ENCODE assay signal across 8 cellular contexts in the genomic region with DNA sequence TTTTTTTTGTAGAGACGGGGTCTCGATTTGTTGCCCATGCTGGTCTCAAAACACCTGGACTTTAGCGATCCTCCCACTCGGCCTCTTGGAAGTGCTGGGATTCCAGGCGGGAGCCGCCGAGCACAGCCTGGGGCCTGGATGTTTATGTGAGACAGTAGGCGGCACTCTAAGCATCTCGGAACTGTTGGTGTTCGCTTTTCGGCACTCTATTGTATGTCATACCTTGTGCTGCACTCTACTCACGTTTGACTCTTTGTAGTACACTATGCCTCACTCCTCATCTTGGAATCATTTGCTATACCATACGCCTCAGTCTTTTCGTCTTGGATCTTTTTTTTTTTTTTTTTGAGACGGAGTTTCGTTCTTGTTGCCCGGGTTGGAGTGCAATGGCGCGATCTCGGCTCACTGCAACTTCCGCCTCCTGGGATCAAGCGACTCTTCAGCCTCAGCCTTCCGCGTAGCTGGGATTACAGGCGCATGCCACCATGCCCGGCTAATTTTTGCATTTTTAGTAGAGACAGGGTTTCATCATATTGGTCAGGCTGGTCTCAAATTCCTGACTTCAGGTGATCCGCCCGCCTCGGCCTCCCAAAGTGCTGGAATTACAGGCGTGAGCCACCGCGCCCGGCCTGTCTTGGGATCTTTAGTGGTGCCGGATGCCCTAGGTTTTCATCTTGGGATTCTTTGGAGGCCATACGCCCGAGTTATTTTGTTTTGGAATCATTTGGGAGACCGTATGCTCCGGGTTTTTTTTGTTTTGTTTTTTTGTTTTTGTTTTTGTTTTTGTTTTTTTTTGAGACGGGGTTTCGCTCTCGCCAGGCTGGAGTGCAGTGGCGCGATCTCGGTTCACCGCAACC. TPM values are rescaled to one million over a fixed set of nuclear protein-coding genes. Genes with fewer than 3 reads are reported as not detected.
A peak's percentile ranks its signal among the peaks of the same experiment; 100 is the strongest.
DNase-seq lines count a peak whose midpoint lies in the region; ATAC-seq and TF ChIP-seq lines count a peak whose summit lies in the region.

No MANE protein-coding gene starts in this region.

- peak overlapping the region; percentile 78 for H3K4me3 Mint-ChIP-seq in activated T-cell treated with anti-CD3 and anti-CD28 coated beads, Interleukin-2, amount 50 U/mL, for 24 hours
- H3K4me3 Mint-ChIP-seq in stimulated activated memory B cell treated with anti-CD40 and anti-IgM and Interleukin-4, amounts not matched to agents 10 μg/mL and 1 μg/mL and 100 μg/mL, for 72 hours = peak overlapping the region; percentile 82

- H3K4me1 Mint-ChIP-seq in activated T-cell treated with anti-CD3 and anti-CD28 coated beads, Interleukin-2, amount 50 U/mL, for 24 hours (ENCODE audit: low read depth) = peaks cover 9% of the 10 kb centered on the region
- peaks cover 18% of the 10 kb centered on the region for H3K4me1 Mint-ChIP-seq in stimulated activated memory B cell treated with anti-CD40 and anti-IgM and Interleukin-4, amounts not matched to agents 10 μg/mL and 1 μg/mL and 100 μg/mL, for 72 hours

- peaks cover 62% of the 10 kb centered on the region for H3K27me3 Mint-ChIP-seq in activated T-cell treated with anti-CD3 and anti-CD28 coated beads, Interleukin-2, amount 50 U/mL, for 24 hours
- peaks cover 53% of the 10 kb centered on the region for H3K27me3 Mint-ChIP-seq in stimulated activated memory B cell treated with anti-CD40 and anti-IgM and Interleukin-4, amounts not matched to agents 10 μg/mL and 1 μg/mL and 100 μg/mL, for 72 hours

- no peaks in the 10 kb centered on the region for H3K36me3 Mint-ChIP-seq in activated T-cell treated with anti-CD3 and anti-CD28 coated beads, Interleukin-2, amount 50 U/mL, for 24 hours (ENCODE audit: low read depth)
- H3K36me3 Mint-ChIP-seq in stimulated activated memory B cell treated with anti-CD40 and anti-IgM and Interleukin-4, amounts not matched to agents 10 μg/mL and 1 μg/mL and 100 μg/mL, for 72 hours = no peaks in the 10 kb centered on the region

- H3K27ac Mint-ChIP-seq in activated T-cell treated with anti-CD3 and anti-CD28 coated beads, Interleukin-2, amount 50 U/mL, for 24 hours = no peak overlapping the region
- no peak overlapping the region for H3K27ac Mint-ChIP-seq in stimulated activated memory B cell treated with anti-CD40 and anti-IgM and Interleukin-4, amounts not matched to agents 10 μg/mL and 1 μg/mL and 100 μg/mL, for 72 hours

- TF ChIP-seq CTCF in fibroblast of villous mesenchyme (IDR thresholded peaks at IDR 0.05; ENCODE audit: insufficient read depth, low read depth, low read length) = no peak

- no peak for ATAC-seq in stimulated activated memory B cell treated with anti-CD40 and anti-IgM and Interleukin-4, amounts not matched to agents 10 μg/mL and 1 μg/mL and 100 μg/mL, for 72 hours
- no peak for ATAC-seq in HG03108 (IDR thresholded peaks at IDR 0.05; ENCODE audit: unreplicated experiment)

- no peak for DNase-seq in activated T-cell treated with anti-CD3 and anti-CD28 coated beads, Interleukin-2, amount 50 U/mL, for 24 hours
- DNase-seq in activated T-cell treated with anti-CD3 and anti-CD28 coated beads for 4 hours (no peak), RPMI8226 (peak; percentile 29), fibroblast of villous mesenchyme (ENCODE audit: low read depth) (no peak), pons (ENCODE audit: low spot score) (no peak), kidney tubule cell (ENCODE audit: low spot score) (no peak)

- peak overlapping the region; percentile 51 for H3K4me3 ChIP-seq in fibroblast of villous mesenchyme (ENCODE audit: low read depth, low read length)

- peaks cover 6% of the 10 kb centered on the region for H3K9me3 Mint-ChIP-seq in activated T-cell treated with anti-CD3 and anti-CD28 coated beads, Interleukin-2, amount 50 U/mL, for 24 hours
- no peaks in the 10 kb centered on the region for H3K9me3 Mint-ChIP-seq in stimulated activated memory B cell treated with anti-CD40 and anti-IgM and Interleukin-4, amounts not matched to agents 10 μg/mL and 1 μg/mL and 100 μg/mL, for 72 hours

RNA-seq across cellular contexts. Expression of a gene that starts 24.2 kb away (rescaled TPM):
- 11.6 and 17.3 TPM in 2 replicates for total RNA-seq in fibroblast of villous mesenchyme
